16 cellular contexts compared by ENCODE assay signal in the genomic region with DNA sequence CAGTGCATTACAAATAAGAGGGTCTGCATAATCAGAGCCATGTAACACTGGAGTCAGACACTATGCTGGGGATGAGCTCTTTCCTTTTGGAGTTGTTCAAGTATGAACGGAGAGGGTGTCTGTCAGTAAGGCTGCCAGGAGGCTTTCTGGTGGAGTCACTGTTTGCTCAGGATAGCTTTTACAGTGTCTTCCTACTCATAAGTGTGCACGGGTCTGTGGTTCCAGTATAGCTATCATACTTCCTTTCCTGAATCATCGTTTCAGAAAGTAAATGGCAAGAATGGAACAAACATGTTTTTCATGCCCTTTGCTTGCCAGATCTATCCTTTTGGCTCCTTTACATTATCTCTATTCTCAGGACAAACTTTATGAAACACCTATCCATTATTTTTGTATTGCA.
"Had no signal": no experiment of that assay in that cellular context is flagged by ENCODE, and none has a peak within 500 bp of the region (broad histone marks: within the 10 kb centered on the region; RNA-seq: fewer than 3 reads in every experiment).

No MANE protein-coding gene starts in this region.

- H3K4me3 ChIP-seq: body of pancreas, tibial nerve, uterus had no signal

- H3K36me3 ChIP-seq: tibial nerve, uterus had no signal

- H3K27ac ChIP-seq: body of pancreas, tibial nerve, uterus had no signal

- DNase-seq: activated CD4-positive, alpha-beta T cell treated with anti-CD3 and anti-CD28 coated beads for 1 hour; activated CD4-positive, alpha-beta T cell treated with anti-CD3 and anti-CD28 coated beads, Interleukin-2, amount 50 U/mL, for 4 hours; activated naive CD4-positive, alpha-beta T cell treated with anti-CD3 and anti-CD28 coated beads, Interleukin-2, amount 10 ng/mL, durations not matched to agents 7 days and 5 days; body of pancreas; cerebellar nuclear complex; effector CD8-positive, alpha-beta T cell; islet precursor cell; naive thymus-derived CD8-positive, alpha-beta T cell; stimulated activated CD4-positive, alpha-beta T cell treated with anti-CD3 and anti-CD28 coated beads, Interleukin-15, amount 100 ng/mL, for 24 hours; stimulated activated CD4-positive, alpha-beta T cell treated with anti-CD3 and anti-CD28 coated beads, Interleukin-4, amount 100 ng/mL, for 1 hour; stimulated activated naive CD4-positive, alpha-beta T cell; substantia nigra; uterus had no signal

- ATAC-seq: activated T-helper 17 cell treated with anti-CD3 and anti-CD28 coated beads, Interleukin-2, amount 50 U/mL, for 72 hours; body of pancreas; left lobe of liver; naive thymus-derived CD8-positive, alpha-beta T cell had no signal

- H3K9me3 ChIP-seq: body of pancreas, tibial nerve, uterus had no signal

- H3K27me3 ChIP-seq: body of pancreas, tibial nerve, uterus had no signal

- H3K4me1 ChIP-seq: body of pancreas, tibial nerve, uterus had no signal
